In the genomic region with DNA sequence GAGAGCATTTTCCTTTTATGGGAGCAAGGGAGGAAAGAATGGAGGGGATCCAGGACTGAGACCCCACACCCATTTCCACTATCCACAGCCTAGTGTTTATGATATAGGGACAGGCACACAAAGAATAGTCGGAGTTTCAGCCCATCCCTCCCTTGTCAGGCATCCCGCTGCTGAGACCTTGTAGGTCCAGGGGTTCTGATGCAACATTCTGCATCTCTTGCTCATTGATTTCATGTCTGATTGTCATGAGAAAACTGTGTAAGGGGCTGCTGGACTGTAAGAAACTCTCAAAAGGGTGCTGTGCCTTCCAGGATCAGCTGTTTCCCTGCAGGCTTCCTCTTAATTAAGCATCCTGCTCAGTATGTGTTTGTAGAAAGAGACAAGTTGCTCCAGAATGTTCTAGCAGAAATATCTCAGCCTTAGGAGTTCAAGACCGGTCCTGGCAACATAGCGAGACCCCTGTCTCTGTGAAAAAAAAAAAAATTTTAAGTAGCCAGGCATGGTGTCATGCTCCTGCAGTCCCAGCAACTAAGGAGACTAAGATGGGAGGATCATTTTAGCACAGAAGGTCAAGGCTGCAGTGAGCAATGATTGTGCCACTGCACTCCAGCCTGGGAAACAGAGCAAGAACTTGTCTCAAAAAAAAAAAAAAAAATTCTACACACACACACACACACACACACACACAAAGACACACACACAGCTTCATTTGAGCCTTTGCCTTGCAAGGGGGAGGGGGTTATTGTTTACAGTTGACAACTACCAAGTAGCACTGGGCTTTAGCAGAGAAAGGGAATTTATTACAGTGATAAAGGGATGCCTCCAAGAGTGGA, we compare ENCODE assay signal across 1 cellular context.
TF ChIP-seq lines count a peak whose summit lies in the region.

No MANE protein-coding gene starts in this region.

TF ChIP-seq in K562, 482 proteins besides CTCF, POLR2A, EP300 and RAD21 (continued from another document and continues in another):
- TF ChIP-seq, protein P1, sequence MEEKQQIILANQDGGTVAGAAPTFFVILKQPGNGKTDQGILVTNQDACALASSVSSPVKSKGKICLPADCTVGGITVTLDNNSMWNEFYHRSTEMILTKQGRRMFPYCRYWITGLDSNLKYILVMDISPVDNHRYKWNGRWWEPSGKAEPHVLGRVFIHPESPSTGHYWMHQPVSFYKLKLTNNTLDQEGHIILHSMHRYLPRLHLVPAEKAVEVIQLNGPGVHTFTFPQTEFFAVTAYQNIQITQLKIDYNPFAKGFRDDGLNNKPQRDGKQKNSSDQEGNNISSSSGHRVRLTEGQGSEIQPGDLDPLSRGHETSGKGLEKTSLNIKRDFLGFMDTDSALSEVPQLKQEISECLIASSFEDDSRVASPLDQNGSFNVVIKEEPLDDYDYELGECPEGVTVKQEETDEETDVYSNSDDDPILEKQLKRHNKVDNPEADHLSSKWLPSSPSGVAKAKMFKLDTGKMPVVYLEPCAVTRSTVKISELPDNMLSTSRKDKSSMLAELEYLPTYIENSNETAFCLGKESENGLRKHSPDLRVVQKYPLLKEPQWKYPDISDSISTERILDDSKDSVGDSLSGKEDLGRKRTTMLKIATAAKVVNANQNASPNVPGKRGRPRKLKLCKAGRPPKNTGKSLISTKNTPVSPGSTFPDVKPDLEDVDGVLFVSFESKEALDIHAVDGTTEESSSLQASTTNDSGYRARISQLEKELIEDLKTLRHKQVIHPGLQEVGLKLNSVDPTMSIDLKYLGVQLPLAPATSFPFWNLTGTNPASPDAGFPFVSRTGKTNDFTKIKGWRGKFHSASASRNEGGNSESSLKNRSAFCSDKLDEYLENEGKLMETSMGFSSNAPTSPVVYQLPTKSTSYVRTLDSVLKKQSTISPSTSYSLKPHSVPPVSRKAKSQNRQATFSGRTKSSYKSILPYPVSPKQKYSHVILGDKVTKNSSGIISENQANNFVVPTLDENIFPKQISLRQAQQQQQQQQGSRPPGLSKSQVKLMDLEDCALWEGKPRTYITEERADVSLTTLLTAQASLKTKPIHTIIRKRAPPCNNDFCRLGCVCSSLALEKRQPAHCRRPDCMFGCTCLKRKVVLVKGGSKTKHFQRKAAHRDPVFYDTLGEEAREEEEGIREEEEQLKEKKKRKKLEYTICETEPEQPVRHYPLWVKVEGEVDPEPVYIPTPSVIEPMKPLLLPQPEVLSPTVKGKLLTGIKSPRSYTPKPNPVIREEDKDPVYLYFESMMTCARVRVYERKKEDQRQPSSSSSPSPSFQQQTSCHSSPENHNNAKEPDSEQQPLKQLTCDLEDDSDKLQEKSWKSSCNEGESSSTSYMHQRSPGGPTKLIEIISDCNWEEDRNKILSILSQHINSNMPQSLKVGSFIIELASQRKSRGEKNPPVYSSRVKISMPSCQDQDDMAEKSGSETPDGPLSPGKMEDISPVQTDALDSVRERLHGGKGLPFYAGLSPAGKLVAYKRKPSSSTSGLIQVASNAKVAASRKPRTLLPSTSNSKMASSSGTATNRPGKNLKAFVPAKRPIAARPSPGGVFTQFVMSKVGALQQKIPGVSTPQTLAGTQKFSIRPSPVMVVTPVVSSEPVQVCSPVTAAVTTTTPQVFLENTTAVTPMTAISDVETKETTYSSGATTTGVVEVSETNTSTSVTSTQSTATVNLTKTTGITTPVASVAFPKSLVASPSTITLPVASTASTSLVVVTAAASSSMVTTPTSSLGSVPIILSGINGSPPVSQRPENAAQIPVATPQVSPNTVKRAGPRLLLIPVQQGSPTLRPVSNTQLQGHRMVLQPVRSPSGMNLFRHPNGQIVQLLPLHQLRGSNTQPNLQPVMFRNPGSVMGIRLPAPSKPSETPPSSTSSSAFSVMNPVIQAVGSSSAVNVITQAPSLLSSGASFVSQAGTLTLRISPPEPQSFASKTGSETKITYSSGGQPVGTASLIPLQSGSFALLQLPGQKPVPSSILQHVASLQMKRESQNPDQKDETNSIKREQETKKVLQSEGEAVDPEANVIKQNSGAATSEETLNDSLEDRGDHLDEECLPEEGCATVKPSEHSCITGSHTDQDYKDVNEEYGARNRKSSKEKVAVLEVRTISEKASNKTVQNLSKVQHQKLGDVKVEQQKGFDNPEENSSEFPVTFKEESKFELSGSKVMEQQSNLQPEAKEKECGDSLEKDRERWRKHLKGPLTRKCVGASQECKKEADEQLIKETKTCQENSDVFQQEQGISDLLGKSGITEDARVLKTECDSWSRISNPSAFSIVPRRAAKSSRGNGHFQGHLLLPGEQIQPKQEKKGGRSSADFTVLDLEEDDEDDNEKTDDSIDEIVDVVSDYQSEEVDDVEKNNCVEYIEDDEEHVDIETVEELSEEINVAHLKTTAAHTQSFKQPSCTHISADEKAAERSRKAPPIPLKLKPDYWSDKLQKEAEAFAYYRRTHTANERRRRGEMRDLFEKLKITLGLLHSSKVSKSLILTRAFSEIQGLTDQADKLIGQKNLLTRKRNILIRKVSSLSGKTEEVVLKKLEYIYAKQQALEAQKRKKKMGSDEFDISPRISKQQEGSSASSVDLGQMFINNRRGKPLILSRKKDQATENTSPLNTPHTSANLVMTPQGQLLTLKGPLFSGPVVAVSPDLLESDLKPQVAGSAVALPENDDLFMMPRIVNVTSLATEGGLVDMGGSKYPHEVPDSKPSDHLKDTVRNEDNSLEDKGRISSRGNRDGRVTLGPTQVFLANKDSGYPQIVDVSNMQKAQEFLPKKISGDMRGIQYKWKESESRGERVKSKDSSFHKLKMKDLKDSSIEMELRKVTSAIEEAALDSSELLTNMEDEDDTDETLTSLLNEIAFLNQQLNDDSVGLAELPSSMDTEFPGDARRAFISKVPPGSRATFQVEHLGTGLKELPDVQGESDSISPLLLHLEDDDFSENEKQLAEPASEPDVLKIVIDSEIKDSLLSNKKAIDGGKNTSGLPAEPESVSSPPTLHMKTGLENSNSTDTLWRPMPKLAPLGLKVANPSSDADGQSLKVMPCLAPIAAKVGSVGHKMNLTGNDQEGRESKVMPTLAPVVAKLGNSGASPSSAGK (IDR thresholded peaks at IDR 0.05): no peak; the same call in 1 of the 2 replicates
- TF ChIP-seq, protein P2, sequence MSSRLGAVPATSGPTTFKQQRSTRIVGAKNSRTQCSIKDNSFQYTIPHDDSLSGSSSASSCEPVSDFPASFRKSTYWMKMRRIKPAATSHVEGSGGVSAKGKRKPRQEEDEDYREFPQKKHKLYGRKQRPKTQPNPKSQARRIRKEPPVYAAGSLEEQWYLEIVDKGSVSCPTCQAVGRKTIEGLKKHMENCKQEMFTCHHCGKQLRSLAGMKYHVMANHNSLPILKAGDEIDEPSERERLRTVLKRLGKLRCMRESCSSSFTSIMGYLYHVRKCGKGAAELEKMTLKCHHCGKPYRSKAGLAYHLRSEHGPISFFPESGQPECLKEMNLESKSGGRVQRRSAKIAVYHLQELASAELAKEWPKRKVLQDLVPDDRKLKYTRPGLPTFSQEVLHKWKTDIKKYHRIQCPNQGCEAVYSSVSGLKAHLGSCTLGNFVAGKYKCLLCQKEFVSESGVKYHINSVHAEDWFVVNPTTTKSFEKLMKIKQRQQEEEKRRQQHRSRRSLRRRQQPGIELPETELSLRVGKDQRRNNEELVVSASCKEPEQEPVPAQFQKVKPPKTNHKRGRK (tag; IDR thresholded peaks at IDR 0.05): no peak
- no peak for TF ChIP-seq COPS2 (conservative IDR thresholded peaks at IDR 0.05)
- no peak for TF ChIP-seq SRSF7 (optimal IDR thresholded peaks at IDR 0.05; ENCODE audit: low read depth, low read length)
- no peak for TF ChIP-seq ZNF431 (CRISPR knock-in tag; IDR thresholded peaks at IDR 0.05)
- no peak for TF ChIP-seq ZNF445 (CRISPR knock-in tag; IDR thresholded peaks at IDR 0.05; ENCODE audit: low read depth)
- TF ChIP-seq CBFA2T2 (conservative IDR thresholded peaks at IDR 0.05): no peak
- TF ChIP-seq POLR3A (IDR thresholded peaks at IDR 0.05; ENCODE audit: borderline replicate concordance, extremely low read depth, insufficient read depth, insufficient read length): no peak
- TF ChIP-seq, protein P3, sequence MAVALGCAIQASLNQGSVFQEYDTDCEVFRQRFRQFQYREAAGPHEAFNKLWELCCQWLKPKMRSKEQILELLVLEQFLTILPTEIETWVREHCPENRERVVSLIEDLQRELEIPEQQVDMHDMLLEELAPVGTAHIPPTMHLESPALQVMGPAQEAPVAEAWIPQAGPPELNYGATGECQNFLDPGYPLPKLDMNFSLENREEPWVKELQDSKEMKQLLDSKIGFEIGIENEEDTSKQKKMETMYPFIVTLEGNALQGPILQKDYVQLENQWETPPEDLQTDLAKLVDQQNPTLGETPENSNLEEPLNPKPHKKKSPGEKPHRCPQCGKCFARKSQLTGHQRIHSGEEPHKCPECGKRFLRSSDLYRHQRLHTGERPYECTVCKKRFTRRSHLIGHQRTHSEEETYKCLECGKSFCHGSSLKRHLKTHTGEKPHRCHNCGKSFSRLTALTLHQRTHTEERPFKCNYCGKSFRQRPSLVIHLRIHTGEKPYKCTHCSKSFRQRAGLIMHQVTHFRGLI (CRISPR knock-in tag; IDR thresholded peaks at IDR 0.05): no peak
- TF ChIP-seq, protein P4, sequence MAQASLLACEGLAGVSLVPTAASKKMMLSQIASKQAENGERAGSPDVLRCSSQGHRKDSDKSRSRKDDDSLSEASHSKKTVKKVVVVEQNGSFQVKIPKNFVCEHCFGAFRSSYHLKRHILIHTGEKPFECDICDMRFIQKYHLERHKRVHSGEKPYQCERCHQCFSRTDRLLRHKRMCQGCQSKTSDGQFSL (CRISPR knock-in tag; IDR thresholded peaks at IDR 0.05): no peak
- TF ChIP-seq, protein P4 (tag; IDR thresholded peaks at IDR 0.05): no peak
- peak; percentile 81; the same call in 1 of the 2 replicates for TF ChIP-seq CTBP1 (IDR thresholded peaks at IDR 0.05; ENCODE audit: borderline replicate concordance)
- TF ChIP-seq ZNF77 (CRISPR knock-in tag; IDR thresholded peaks at IDR 0.05): no peak
- TF ChIP-seq, protein P5, sequence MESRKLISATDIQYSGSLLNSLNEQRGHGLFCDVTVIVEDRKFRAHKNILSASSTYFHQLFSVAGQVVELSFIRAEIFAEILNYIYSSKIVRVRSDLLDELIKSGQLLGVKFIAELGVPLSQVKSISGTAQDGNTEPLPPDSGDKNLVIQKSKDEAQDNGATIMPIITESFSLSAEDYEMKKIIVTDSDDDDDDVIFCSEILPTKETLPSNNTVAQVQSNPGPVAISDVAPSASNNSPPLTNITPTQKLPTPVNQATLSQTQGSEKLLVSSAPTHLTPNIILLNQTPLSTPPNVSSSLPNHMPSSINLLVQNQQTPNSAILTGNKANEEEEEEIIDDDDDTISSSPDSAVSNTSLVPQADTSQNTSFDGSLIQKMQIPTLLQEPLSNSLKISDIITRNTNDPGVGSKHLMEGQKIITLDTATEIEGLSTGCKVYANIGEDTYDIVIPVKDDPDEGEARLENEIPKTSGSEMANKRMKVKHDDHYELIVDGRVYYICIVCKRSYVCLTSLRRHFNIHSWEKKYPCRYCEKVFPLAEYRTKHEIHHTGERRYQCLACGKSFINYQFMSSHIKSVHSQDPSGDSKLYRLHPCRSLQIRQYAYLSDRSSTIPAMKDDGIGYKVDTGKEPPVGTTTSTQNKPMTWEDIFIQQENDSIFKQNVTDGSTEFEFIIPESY (CRISPR knock-in tag; IDR thresholded peaks at IDR 0.05): no peak
- no peak for TF ChIP-seq ZNF124 (CRISPR knock-in tag; IDR thresholded peaks at IDR 0.05)
- no peak for TF ChIP-seq ZNF232 (CRISPR knock-in tag; IDR thresholded peaks at IDR 0.05)
- no peak for TF ChIP-seq HDAC3 (IDR thresholded peaks at IDR 0.05; ENCODE audit: borderline replicate concordance, partially characterized antibody)
- no peak for TF ChIP-seq ZNF699 (CRISPR knock-in tag; IDR thresholded peaks at IDR 0.05; ENCODE audit: insufficient replicate concordance)
- peak; percentile 35; the same call in 1 of the 2 replicates for TF ChIP-seq ZNF668 (CRISPR knock-in tag; IDR thresholded peaks at IDR 0.05)
- no peak for TF ChIP-seq RHOXF2B (CRISPR knock-in tag; conservative IDR thresholded peaks at IDR 0.05)
- TF ChIP-seq SPI1 (IDR thresholded peaks at IDR 0.05; ENCODE audit: borderline replicate concordance, low read depth, low read length): no peak
- no peak for TF ChIP-seq ZNF140 (CRISPR knock-in tag; IDR thresholded peaks at IDR 0.05)
- no peak for TF ChIP-seq ZKSCAN8 (CRISPR knock-in tag; IDR thresholded peaks at IDR 0.05)
- TF ChIP-seq ETV6 (IDR thresholded peaks at IDR 0.05; ENCODE audit: borderline replicate concordance in 1 of 2, low read depth in 2 of 2, low read length in 1 of 2): no peak
- no peak for TF ChIP-seq ETV6 (CRISPR knock-in tag; IDR thresholded peaks at IDR 0.05; ENCODE audit: borderline replicate concordance)
- TF ChIP-seq ZNF212 (CRISPR knock-in tag; IDR thresholded peaks at IDR 0.05): no peak
- peak in 1 of 2 experiments; percentile 11; a peak in 1 of 4 replicates for TF ChIP-seq TBL1XR1 (IDR thresholded peaks at IDR 0.05; ENCODE audit: low read length in 2 of 2)
- TF ChIP-seq RCOR1 (IDR thresholded peaks at IDR 0.05; ENCODE audit: borderline replicate concordance in 1 of 2, low read depth in 2 of 2, low read length in 2 of 2): peak in 1 of 2 experiments; percentile 74; a peak in 1 of 4 replicates
- TF ChIP-seq BACH1 (tag; IDR thresholded peaks at IDR 0.05): peak; percentile 69; the same call in 1 of the 2 replicates
- no peak for TF ChIP-seq MAFF (IDR thresholded peaks at IDR 0.05; ENCODE audit: low read length)
- TF ChIP-seq, protein P6, sequence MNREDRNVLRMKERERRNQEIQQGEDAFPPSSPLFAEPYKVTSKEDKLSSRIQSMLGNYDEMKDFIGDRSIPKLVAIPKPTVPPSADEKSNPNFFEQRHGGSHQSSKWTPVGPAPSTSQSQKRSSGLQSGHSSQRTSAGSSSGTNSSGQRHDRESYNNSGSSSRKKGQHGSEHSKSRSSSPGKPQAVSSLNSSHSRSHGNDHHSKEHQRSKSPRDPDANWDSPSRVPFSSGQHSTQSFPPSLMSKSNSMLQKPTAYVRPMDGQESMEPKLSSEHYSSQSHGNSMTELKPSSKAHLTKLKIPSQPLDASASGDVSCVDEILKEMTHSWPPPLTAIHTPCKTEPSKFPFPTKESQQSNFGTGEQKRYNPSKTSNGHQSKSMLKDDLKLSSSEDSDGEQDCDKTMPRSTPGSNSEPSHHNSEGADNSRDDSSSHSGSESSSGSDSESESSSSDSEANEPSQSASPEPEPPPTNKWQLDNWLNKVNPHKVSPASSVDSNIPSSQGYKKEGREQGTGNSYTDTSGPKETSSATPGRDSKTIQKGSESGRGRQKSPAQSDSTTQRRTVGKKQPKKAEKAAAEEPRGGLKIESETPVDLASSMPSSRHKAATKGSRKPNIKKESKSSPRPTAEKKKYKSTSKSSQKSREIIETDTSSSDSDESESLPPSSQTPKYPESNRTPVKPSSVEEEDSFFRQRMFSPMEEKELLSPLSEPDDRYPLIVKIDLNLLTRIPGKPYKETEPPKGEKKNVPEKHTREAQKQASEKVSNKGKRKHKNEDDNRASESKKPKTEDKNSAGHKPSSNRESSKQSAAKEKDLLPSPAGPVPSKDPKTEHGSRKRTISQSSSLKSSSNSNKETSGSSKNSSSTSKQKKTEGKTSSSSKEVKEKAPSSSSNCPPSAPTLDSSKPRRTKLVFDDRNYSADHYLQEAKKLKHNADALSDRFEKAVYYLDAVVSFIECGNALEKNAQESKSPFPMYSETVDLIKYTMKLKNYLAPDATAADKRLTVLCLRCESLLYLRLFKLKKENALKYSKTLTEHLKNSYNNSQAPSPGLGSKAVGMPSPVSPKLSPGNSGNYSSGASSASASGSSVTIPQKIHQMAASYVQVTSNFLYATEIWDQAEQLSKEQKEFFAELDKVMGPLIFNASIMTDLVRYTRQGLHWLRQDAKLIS (CRISPR knock-in tag; IDR thresholded peaks at IDR 0.05): no peak
